ENCODE assay signal across 2 cellular contexts in the genomic region with DNA sequence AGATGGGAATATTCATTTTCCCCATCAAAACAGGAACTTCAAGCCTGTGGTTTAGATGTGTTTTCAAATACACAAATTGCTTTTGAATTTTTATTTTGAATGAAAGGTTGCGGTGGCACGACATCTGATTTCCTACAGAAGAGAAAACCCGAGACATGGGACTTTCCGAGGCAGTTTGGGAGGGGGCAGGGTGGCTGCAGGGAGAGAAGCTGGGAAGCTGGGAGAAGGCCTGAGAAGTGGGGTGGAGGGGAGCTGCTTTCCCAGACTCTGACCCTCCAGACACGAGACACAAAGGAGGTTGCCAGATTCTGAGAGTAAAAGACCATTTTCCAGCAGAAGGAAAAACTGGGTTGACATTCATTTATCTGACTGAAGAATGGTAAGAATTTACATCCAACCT.
TF ChIP-seq lines count a peak whose summit lies in the region.

No MANE protein-coding gene starts in this region.

TF ChIP-seq in IMR-90, 13 proteins besides CTCF, POLR2A, EP300 and RAD21:
- TF ChIP-seq, protein P1, sequence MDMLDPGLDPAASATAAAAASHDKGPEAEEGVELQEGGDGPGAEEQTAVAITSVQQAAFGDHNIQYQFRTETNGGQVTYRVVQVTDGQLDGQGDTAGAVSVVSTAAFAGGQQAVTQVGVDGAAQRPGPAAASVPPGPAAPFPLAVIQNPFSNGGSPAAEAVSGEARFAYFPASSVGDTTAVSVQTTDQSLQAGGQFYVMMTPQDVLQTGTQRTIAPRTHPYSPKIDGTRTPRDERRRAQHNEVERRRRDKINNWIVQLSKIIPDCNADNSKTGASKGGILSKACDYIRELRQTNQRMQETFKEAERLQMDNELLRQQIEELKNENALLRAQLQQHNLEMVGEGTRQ (IDR thresholded peaks at IDR 0.05; ENCODE audit: low read depth, low read length) = no peak
- TF ChIP-seq SMC3 (IDR thresholded peaks at IDR 0.05; ENCODE audit: low read depth, low read length) = no peak
- TF ChIP-seq FOS (IDR thresholded peaks at IDR 0.05; ENCODE audit: low read depth, low read length) = no peak
- TF ChIP-seq MAZ (IDR thresholded peaks at IDR 0.05; ENCODE audit: borderline replicate concordance, low read depth, low read length) = no peak
- no peak for TF ChIP-seq MAFK (IDR thresholded peaks at IDR 0.05; ENCODE audit: low read depth, low read length)
- TF ChIP-seq, protein P2, sequence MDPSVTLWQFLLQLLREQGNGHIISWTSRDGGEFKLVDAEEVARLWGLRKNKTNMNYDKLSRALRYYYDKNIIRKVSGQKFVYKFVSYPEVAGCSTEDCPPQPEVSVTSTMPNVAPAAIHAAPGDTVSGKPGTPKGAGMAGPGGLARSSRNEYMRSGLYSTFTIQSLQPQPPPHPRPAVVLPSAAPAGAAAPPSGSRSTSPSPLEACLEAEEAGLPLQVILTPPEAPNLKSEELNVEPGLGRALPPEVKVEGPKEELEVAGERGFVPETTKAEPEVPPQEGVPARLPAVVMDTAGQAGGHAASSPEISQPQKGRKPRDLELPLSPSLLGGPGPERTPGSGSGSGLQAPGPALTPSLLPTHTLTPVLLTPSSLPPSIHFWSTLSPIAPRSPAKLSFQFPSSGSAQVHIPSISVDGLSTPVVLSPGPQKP (IDR thresholded peaks at IDR 0.05; ENCODE audit: borderline replicate concordance, low read depth, low read length) = no peak
- no peak for TF ChIP-seq CEBPB (IDR thresholded peaks at IDR 0.05; ENCODE audit: low read depth, low read length)
- no peak for TF ChIP-seq RCOR1 (IDR thresholded peaks at IDR 0.05; ENCODE audit: insufficient replicate concordance, low read length)
- no peak for TF ChIP-seq NFE2L2 (IDR thresholded peaks at IDR 0.05; ENCODE audit: low read depth, low read length)
- no peak for TF ChIP-seq MXI1 (IDR thresholded peaks at IDR 0.05; ENCODE audit: borderline replicate concordance, low read depth, low read length)
- no peak for TF ChIP-seq BHLHE40 (IDR thresholded peaks at IDR 0.05; ENCODE audit: low read depth, low read length)
TF ChIP-seq in IMR-90: peak in this region for 0.

TF ChIP-seq in GM12878, 131 proteins besides CTCF, POLR2A, EP300 and RAD21:
- TF ChIP-seq, protein P3, sequence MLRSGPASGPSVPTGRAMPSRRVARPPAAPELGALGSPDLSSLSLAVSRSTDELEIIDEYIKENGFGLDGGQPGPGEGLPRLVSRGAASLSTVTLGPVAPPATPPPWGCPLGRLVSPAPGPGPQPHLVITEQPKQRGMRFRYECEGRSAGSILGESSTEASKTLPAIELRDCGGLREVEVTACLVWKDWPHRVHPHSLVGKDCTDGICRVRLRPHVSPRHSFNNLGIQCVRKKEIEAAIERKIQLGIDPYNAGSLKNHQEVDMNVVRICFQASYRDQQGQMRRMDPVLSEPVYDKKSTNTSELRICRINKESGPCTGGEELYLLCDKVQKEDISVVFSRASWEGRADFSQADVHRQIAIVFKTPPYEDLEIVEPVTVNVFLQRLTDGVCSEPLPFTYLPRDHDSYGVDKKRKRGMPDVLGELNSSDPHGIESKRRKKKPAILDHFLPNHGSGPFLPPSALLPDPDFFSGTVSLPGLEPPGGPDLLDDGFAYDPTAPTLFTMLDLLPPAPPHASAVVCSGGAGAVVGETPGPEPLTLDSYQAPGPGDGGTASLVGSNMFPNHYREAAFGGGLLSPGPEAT (IDR thresholded peaks at IDR 0.05; ENCODE audit: low read depth) = peak; percentile 37; the same call in 1 of the 2 replicates
- TF ChIP-seq FOXK2 (IDR thresholded peaks at IDR 0.05) (no peak), EED (IDR thresholded peaks at IDR 0.05; ENCODE audit: low read depth) (no peak), IKZF1 (conservative IDR thresholded peaks at IDR 0.05) (no peak; the same call in 1 of the 2 replicates), MEF2B (IDR thresholded peaks at IDR 0.05; ENCODE audit: partially characterized antibody, poor library complexity, severe bottlenecking) (no peak), STAT1 (conservative IDR thresholded peaks at IDR 0.05) (no peak)
- TF ChIP-seq, protein P4, sequence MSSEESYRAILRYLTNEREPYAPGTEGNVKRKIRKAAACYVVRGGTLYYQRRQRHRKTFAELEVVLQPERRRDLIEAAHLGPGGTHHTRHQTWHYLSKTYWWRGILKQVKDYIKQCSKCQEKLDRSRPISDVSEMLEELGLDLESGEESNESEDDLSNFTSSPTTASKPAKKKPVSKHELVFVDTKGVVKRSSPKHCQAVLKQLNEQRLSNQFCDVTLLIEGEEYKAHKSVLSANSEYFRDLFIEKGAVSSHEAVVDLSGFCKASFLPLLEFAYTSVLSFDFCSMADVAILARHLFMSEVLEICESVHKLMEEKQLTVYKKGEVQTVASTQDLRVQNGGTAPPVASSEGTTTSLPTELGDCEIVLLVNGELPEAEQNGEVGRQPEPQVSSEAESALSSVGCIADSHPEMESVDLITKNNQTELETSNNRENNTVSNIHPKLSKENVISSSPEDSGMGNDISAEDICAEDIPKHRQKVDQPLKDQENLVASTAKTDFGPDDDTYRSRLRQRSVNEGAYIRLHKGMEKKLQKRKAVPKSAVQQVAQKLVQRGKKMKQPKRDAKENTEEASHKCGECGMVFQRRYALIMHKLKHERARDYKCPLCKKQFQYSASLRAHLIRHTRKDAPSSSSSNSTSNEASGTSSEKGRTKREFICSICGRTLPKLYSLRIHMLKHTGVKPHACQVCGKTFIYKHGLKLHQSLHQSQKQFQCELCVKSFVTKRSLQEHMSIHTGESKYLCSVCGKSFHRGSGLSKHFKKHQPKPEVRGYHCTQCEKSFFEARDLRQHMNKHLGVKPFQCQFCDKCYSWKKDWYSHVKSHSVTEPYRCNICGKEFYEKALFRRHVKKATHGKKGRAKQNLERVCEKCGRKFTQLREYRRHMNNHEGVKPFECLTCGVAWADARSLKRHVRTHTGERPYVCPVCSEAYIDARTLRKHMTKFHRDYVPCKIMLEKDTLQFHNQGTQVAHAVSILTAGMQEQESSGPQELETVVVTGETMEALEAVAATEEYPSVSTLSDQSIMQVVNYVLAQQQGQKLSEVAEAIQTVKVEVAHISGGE (CRISPR knock-in tag; IDR thresholded peaks at IDR 0.05) = no peak
